13 cellular contexts compared by ENCODE assay signal in genomic region chr10:124075116-124075955, GRCh38. TPM values are rescaled to one million over a fixed set of nuclear protein-coding genes. Genes with fewer than 3 reads are reported as not detected.
A peak's percentile ranks its signal among the peaks of the same experiment; 100 is the strongest.
DNase-seq lines count a peak whose midpoint lies in the region; ATAC-seq and TF ChIP-seq lines count a peak whose summit lies in the region.
"Had no signal": no experiment of that assay in that cellular context is flagged by ENCODE, and none has a peak within 500 bp of the region (broad histone marks: within the 10 kb centered on the region; RNA-seq: fewer than 3 reads in every experiment).

No MANE protein-coding gene starts in this region.

- no peak overlapping the region for H3K23ac ChIP-seq in mesendoderm (ENCODE audit: low read length)

- WGBS in body of pancreas, 2 donors = 32 to 34% methylated on average over 12 of the region's 12 CpGs
- WGBS in mesendoderm (ENCODE audit: extremely low coverage, insufficient coverage, low lambda C conversion rate) = no CpG with 5 or more reads among the region's 12 CpGs

- H4K8ac ChIP-seq in mesendoderm (ENCODE audit: low read depth, low read length) = no peak overlapping the region

- H3K79me1 ChIP-seq in mesendoderm (ENCODE audit: low read length) = peaks cover 15% of the 10 kb centered on the region

- peaks cover 49 to 58% (median 55%) of the 10 kb centered on the region in 3 donors for H3K4me1 Mint-ChIP-seq in IgD-negative memory B cell
- peaks cover 68 to 87% of the 10 kb centered on the region in 2 donors for H3K4me1 Mint-ChIP-seq in stimulated activated naive B cell treated with anti-CD40 and anti-IgM and Interleukin-4, amounts not matched to agents 10 μg/mL and 1 μg/mL and 100 μg/mL, for 72 hours

- H3K4me1 ChIP-seq in body of pancreas (no peaks in the 10 kb centered on the region), mesendoderm (ENCODE audit: control insufficient read depth, low read depth, low read length) (peaks cover 2% of the 10 kb centered on the region)

- H3K27me3 Mint-ChIP-seq in IgD-negative memory B cell = peaks cover 5% of the 10 kb centered on the region
- no peaks in the 10 kb centered on the region for H3K27me3 Mint-ChIP-seq in stimulated activated naive B cell treated with anti-CD40 and anti-IgM and Interleukin-4, amounts not matched to agents 10 μg/mL and 1 μg/mL and 100 μg/mL, for 72 hours

- no peaks in the 10 kb centered on the region for H3K36me3 ChIP-seq in body of pancreas (replicated peaks in 1 of 2; ENCODE audit: insufficient read depth in 1 of 2, low read depth in 2 of 2)
- H3K36me3 ChIP-seq in mesendoderm (ENCODE audit: control insufficient read depth, insufficient read depth, low read length) = no peaks in the 10 kb centered on the region
- H3K36me3 ChIP-seq: gastrocnemius medialis had no signal

- no peaks in the 10 kb centered on the region for H3K27me3 ChIP-seq in body of pancreas
- H3K27me3 ChIP-seq in mesendoderm (ENCODE audit: insufficient read depth, low read length, poor library complexity) = no peaks in the 10 kb centered on the region
- H3K27me3 ChIP-seq: gastrocnemius medialis had no signal

- H2AK5ac ChIP-seq in mesendoderm (ENCODE audit: low read length) = no peak overlapping the region

- no peak overlapping the region for H4K5ac ChIP-seq in mesendoderm (ENCODE audit: low read length)

- no peak overlapping the region for H3K9ac ChIP-seq in mesendoderm (ENCODE audit: low read length)

- TF ChIP-seq POLR2A in body of pancreas (IDR thresholded peaks at IDR 0.05) = no peak

- peak overlapping the region in 2 of 4 donors; percentile 31 to 80 for H3K4me3 Mint-ChIP-seq in IgD-negative memory B cell
- H3K4me3 Mint-ChIP-seq in stimulated activated naive B cell treated with anti-CD40 and anti-IgM and Interleukin-4, amounts not matched to agents 10 μg/mL and 1 μg/mL and 100 μg/mL, for 72 hours = no peak overlapping the region

- DNase-seq in body of pancreas (no peak), mesendoderm (no peak), dermis blood vessel endothelial cell (no peak)
- no peak for DNase-seq in stimulated activated naive B cell treated with anti-CD40 and anti-IgM and Interleukin-4, amounts not matched to agents 10 μg/mL and 1 μg/mL and 100 μg/mL, for 72 hours
- DNase-seq: dorsolateral prefrontal cortex; gastrocnemius medialis; kidney; NCI-H2227 treated with DMSO at 0.1 percent for 48 hours; stimulated activated CD4-positive, alpha-beta T cell treated with anti-CD3 and anti-CD28 coated beads, Interleukin-2, amount 100 ng/mL, for 48 hours; stimulated activated naive CD8-positive, alpha-beta T cell treated with anti-CD3 and anti-CD28 coated beads, Interleukin-15, Interleukin-2, amounts not matched to agents 100 U/mL and 50 U/mL, for 24 hours had no signal

- intact Hi-C loops in body of pancreas (cut with DNase I) = no loop called here

- no peaks in the 10 kb centered on the region for H3K9me3 ChIP-seq in body of pancreas
- H3K9me3 ChIP-seq: gastrocnemius medialis had no signal

- peak overlapping the region; percentile 28 to 87 (median 58) for H3K27ac Mint-ChIP-seq in IgD-negative memory B cell
- H3K27ac Mint-ChIP-seq in stimulated activated naive B cell treated with anti-CD40 and anti-IgM and Interleukin-4, amounts not matched to agents 10 μg/mL and 1 μg/mL and 100 μg/mL, for 72 hours = peak overlapping the region; percentile 62

- H2BK15ac ChIP-seq in mesendoderm (replicated peaks; ENCODE audit: low read depth) = no peak overlapping the region

- H3K4ac ChIP-seq in mesendoderm (ENCODE audit: low read depth, low read length) = no peak overlapping the region

- peak overlapping the region; percentile 16 for H3K18ac ChIP-seq in mesendoderm (ENCODE audit: low read length)

- H2BK5ac ChIP-seq in mesendoderm (ENCODE audit: low read length) = no peak overlapping the region

- H3K56ac ChIP-seq in mesendoderm (ENCODE audit: low read length) = no peak overlapping the region

- no peak overlapping the region for H2BK120ac ChIP-seq in mesendoderm (ENCODE audit: low read depth, low read length)

- H3K4me3 ChIP-seq in body of pancreas = no peak overlapping the region
- no peak overlapping the region for H3K4me3 ChIP-seq in mesendoderm (ENCODE audit: low read length)
- H3K4me3 ChIP-seq: gastrocnemius medialis had no signal

- H3K27ac ChIP-seq in body of pancreas (no peak overlapping the region), mesendoderm (ENCODE audit: low read depth, low read length) (no peak overlapping the region)
- H3K27ac ChIP-seq: gastrocnemius medialis had no signal

- no peak for TF ChIP-seq CTCF in body of pancreas (IDR thresholded peaks at IDR 0.05)

- peaks cover 4% of the 10 kb centered on the region for H3K79me2 ChIP-seq in mesendoderm (ENCODE audit: control insufficient read depth, insufficient read depth, low read length)

- ATAC-seq in body of pancreas (peak; percentile 27), GM19035 (IDR thresholded peaks at IDR 0.05; ENCODE audit: unreplicated experiment) (no peak), SK-N-SH treated with all-trans-retinoic acid at 6 μM for 48 hours (no peak)
- no peak for ATAC-seq in stimulated activated naive B cell treated with anti-CD40 and anti-IgM and Interleukin-4, amounts not matched to agents 10 μg/mL and 1 μg/mL and 100 μg/mL, for 72 hours (replicated peaks)
- ATAC-seq: gastrocnemius medialis had no signal

- no peaks in the 10 kb centered on the region for H3K9me3 Mint-ChIP-seq in IgD-negative memory B cell
- H3K9me3 Mint-ChIP-seq in stimulated activated naive B cell treated with anti-CD40 and anti-IgM and Interleukin-4, amounts not matched to agents 10 μg/mL and 1 μg/mL and 100 μg/mL, for 72 hours = no peaks in the 10 kb centered on the region

- H3K4me2 ChIP-seq in mesendoderm (ENCODE audit: low read length) = no peak overlapping the region

- peaks cover 2% of the 10 kb centered on the region for H3K36me3 Mint-ChIP-seq in IgD-negative memory B cell
- H3K36me3 Mint-ChIP-seq in stimulated activated naive B cell treated with anti-CD40 and anti-IgM and Interleukin-4, amounts not matched to agents 10 μg/mL and 1 μg/mL and 100 μg/mL, for 72 hours = peaks cover 0 to 2% of the 10 kb centered on the region in 2 donors

TF ChIP-seq in SK-N-SH treated with all-trans-retinoic acid at 6 μM for 48 hours, 23 proteins besides CTCF, POLR2A, EP300 and RAD21:
- no peak for TF ChIP-seq BACH2 (CRISPR knock-in tag; IDR thresholded peaks at IDR 0.05; ENCODE audit: borderline replicate concordance)
- TF ChIP-seq ISL1 (CRISPR knock-in tag; IDR thresholded peaks at IDR 0.05) = no peak
- no peak for TF ChIP-seq PPARA (CRISPR knock-in tag; IDR thresholded peaks at IDR 0.05; ENCODE audit: borderline replicate concordance)
- no peak for TF ChIP-seq ZFP3 (CRISPR knock-in tag; IDR thresholded peaks at IDR 0.05)
- TF ChIP-seq ZNF8 (CRISPR knock-in tag; IDR thresholded peaks at IDR 0.05) = no peak
- TF ChIP-seq OSR1 (CRISPR knock-in tag; IDR thresholded peaks at IDR 0.05) = no peak
TF ChIP-seq in SK-N-SH treated with all-trans-retinoic acid at 6 μM for 48 hours: peak in this region for 0.

RNA-seq across cellular contexts. Expression of gene CHST15, which starts 18.1 kb away (rescaled TPM):
- 15.4 TPM for polyA plus RNA-seq in IgD-negative memory B cell
- total RNA-seq in body of pancreas (10 to 100 TPM; 18.5 to 21.5 TPM), dermis blood vessel endothelial cell (93.0 and 99.0 TPM in 2 replicates)
- polyA plus RNA-seq in mesendoderm (2013, experiment 1 of 2) = 12.6 TPM
- polyA plus RNA-seq in mesendoderm (2013, experiment 2 of 2) = 12.3 TPM
